ENCODE assay signal across 16 cellular contexts in the genomic region with DNA sequence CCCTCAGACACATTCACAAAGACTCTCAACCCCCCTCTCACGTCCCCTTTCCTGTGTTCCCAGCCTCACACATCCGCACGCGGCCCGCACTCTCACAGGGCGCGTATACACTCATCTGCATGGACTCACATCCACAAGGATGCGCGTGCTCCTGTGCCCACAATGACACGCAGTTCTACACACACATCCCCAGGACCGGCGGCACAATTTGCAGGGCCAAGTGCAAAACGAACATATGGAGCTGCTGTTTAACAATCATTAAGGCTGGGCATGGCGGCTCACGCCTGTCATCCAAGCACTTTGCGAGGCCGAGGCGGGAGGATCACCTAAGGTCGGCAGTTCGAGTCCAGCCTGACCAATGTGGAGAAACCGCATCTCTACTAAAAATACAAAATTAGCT. TPM values are rescaled to one million over a fixed set of nuclear protein-coding genes. Genes with fewer than 3 reads are reported as not detected.
A peak's percentile ranks its signal among the peaks of the same experiment; 100 is the strongest.
DNase-seq lines count a peak whose midpoint lies in the region; ATAC-seq and TF ChIP-seq lines count a peak whose summit lies in the region.
"Had no signal": no experiment of that assay in that cellular context is flagged by ENCODE, and none has a peak within 500 bp of the region (broad histone marks: within the 10 kb centered on the region; RNA-seq: fewer than 3 reads in every experiment).

No MANE protein-coding gene starts in this region.

- H3K4me3 ChIP-seq in left ventricle myocardium inferior (no peak overlapping the region), brain microvascular endothelial cell (ENCODE audit: low read depth, low read length) (no peak overlapping the region), muscle layer of colon (ENCODE audit: low read depth in 1 of 2, low read length in 2 of 2) (no peak overlapping the region), aorta (ENCODE audit: low read length in 2 of 2) (no peak overlapping the region)
- H3K4me3 ChIP-seq: hepatocyte, skin epidermis, uterus had no signal

- ATAC-seq in Right ventricle myocardium superior (ENCODE audit: poor library complexity) (no peak), aorta (ENCODE audit: low FRiP score) (no peak), GM21381 (IDR thresholded peaks at IDR 0.05; ENCODE audit: unreplicated experiment) (no peak)
- ATAC-seq: stimulated activated naive B cell treated with anti-CD40 and anti-IgM and Interleukin-4, amounts not matched to agents 10 μg/mL and 1 μg/mL and 100 μg/mL, for 72 hours had no signal

- H3K9ac ChIP-seq in muscle layer of colon (ENCODE audit: low read length) = no peak overlapping the region

- H3K27me3 ChIP-seq in left ventricle myocardium inferior (ENCODE audit: low read depth) (no peaks in the 10 kb centered on the region), brain microvascular endothelial cell (replicated peaks) (no peaks in the 10 kb centered on the region), muscle layer of colon (ENCODE audit: control insufficient read depth in 1 of 2, insufficient read depth in 2 of 2, low read length in 2 of 2) (no peaks in the 10 kb centered on the region), aorta (ENCODE audit: control insufficient read depth in 1 of 2, insufficient read depth in 2 of 2, low read length in 1 of 2) (no peaks in the 10 kb centered on the region)
- H3K27me3 ChIP-seq: hepatocyte, uterus had no signal

- in situ Hi-C loops in brain microvascular endothelial cell (cut with HindIII; ENCODE audit: low pct_ligation_motif_present, low sequenced_read_pairs) = no loop called here

- H3K27ac ChIP-seq in left ventricle myocardium inferior (replicated peaks) = no peak overlapping the region
- peak overlapping the region; percentile 87 for H3K27ac ChIP-seq in brain microvascular endothelial cell
- H3K27ac ChIP-seq in muscle layer of colon (ENCODE audit: low read depth, low read length) = peak overlapping the region; percentile 59
- H3K27ac ChIP-seq in aorta (ENCODE audit: low read depth in 1 of 2, low read length in 2 of 2) = no peak overlapping the region
- H3K27ac ChIP-seq: hepatocyte had no signal

- H3K9me3 ChIP-seq in left ventricle myocardium inferior (replicated peaks) (no peaks in the 10 kb centered on the region), muscle layer of colon (ENCODE audit: low read length) (no peaks in the 10 kb centered on the region), aorta (ENCODE audit: control insufficient read depth, low read length) (no peaks in the 10 kb centered on the region)
- H3K9me3 ChIP-seq: Caco-2, uterus had no signal

- 96% methylated on average over 21 of the region's 21 CpGs for WGBS in aorta, 2 donors

- peak; percentile 33 for DNase-seq in Right ventricle myocardium superior
- DNase-seq in left ventricle myocardium inferior = no peak
- no peak for DNase-seq in brain microvascular endothelial cell
- peak; percentile 49 to 70 for DNase-seq in aorta
- no peak for DNase-seq in NCI-H82 (lab: John Stamatoyannopoulos, UW)
- no peak for DNase-seq in activated CD4-positive, alpha-beta T cell treated with anti-CD3 and anti-CD28 coated beads for 4 hours
- DNase-seq: Caco-2; erythroblast; KBM-7; NCI-H1105 treated with DMSO at 0.1 percent for 48 hours; stimulated activated naive B cell treated with anti-CD40 and anti-IgM and Interleukin-4, amounts not matched to agents 10 μg/mL and 1 μg/mL and 100 μg/mL, for 72 hours had no signal

- H3K4me1 ChIP-seq in left ventricle myocardium inferior (peaks cover 80% of the 10 kb centered on the region), muscle layer of colon (ENCODE audit: insufficient read depth, low read length) (peaks cover 94% of the 10 kb centered on the region), aorta (ENCODE audit: control insufficient read depth in 1 of 2, insufficient read depth in 2 of 2, low read length in 2 of 2) (peaks cover 0 to 3% of the 10 kb centered on the region in 2 donors)
- H3K4me1 ChIP-seq: Caco-2 had no signal

- H3K36me3 ChIP-seq in left ventricle myocardium inferior = no peaks in the 10 kb centered on the region
- H3K36me3 ChIP-seq in brain microvascular endothelial cell (replicated peaks) = no peaks in the 10 kb centered on the region
- H3K36me3 ChIP-seq in muscle layer of colon (ENCODE audit: insufficient read depth, low read length) = no peaks in the 10 kb centered on the region
- no peaks in the 10 kb centered on the region for H3K36me3 ChIP-seq in aorta (ENCODE audit: control insufficient read depth in 1 of 2, insufficient read depth in 2 of 2, low read length in 1 of 2)
- H3K36me3 ChIP-seq: uterus had no signal

- intact Hi-C loops in Right ventricle myocardium superior (cut with DNase I) = no loop called here
- intact Hi-C loops in left ventricle myocardium inferior (cut with micrococcal nuclease) = no loop called here
- intact Hi-C loops in aorta (cut with DNase I) = loop anchor here in 1 of 2 donors (1.0 to 5.0 kb wide), 2 partner anchors 10 to 36 kb away; a partner anchor contains a TSS

- TF ChIP-seq CTCF in left ventricle myocardium inferior (IDR thresholded peaks at IDR 0.05; ENCODE audit: borderline replicate concordance) (no peak), brain microvascular endothelial cell (IDR thresholded peaks at IDR 0.05; ENCODE audit: low read depth, low read length, missing control alignments) (no peak)

RNA-seq across cellular contexts. Expression of a gene that starts 36.4 kb away (rescaled TPM):
- 39.5 TPM for total RNA-seq in Right ventricle myocardium superior
- total RNA-seq in left ventricle myocardium inferior = 33.3 TPM
- total RNA-seq in aorta = 10 to 100 TPM; 45.9 to 62.0 TPM
- 10 to 100 TPM in 1 of 2 donors, 1 to 10 TPM in 1; 4.8 to 27.4 TPM for polyA plus RNA-seq in aorta

Comparison
In these comparisons a context has a peak if more than half of its experiments do, and no peak if none do; other contexts are left out.
1. DNase-seq: peak in Right ventricle myocardium superior (single experiment) and aorta (2 of 2); none in left ventricle myocardium inferior (single experiment), brain microvascular endothelial cell (single experiment), NCI-H82 (single experiment) and activated CD4-positive, alpha-beta T cell treated with anti-CD3 and anti-CD28 coated beads for 4 hours (0 of 2).
2. H3K27ac ChIP-seq: peak in brain microvascular endothelial cell (single experiment) and muscle layer of colon (single experiment); none in left ventricle myocardium inferior (single experiment) and aorta (0 of 2).